Comparison of ENCODE assay signal across 29 cellular contexts in the genomic region with DNA sequence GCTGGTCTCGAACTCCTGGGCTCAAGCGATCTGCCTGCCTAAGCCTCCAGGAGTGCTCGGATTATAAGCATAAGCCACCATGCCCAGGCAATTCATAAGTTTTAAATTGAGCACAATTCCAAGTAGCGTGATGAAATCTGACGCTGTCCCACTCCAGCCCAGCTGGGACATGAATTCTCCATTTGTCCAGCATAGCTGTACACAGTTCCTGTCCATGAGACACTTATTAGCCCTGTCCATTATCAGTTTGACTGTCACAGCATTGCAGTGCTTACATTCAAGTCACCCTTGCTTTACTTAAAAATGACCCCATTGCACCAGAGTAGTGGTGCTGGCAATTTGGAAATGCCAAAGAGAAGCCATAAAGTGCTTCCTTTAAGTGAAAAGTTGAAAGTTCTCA.
"Had no signal": no experiment of that assay in that cellular context is flagged by ENCODE, and none has a peak within 500 bp of the region (broad histone marks: within the 10 kb centered on the region; RNA-seq: fewer than 3 reads in every experiment).

No MANE protein-coding gene starts in this region.

- H2AFZ ChIP-seq: hepatocyte, neural progenitor cell, parathyroid adenoma had no signal

- H3K4me3 ChIP-seq: hepatocyte, lower lobe of right lung, neural progenitor cell, psoas muscle, spleen, stomach, testis, thyroid gland, transverse colon, upper lobe of left lung, vagina had no signal

- H3K4me1 ChIP-seq: lower lobe of right lung, neural progenitor cell, parathyroid adenoma, psoas muscle, spleen, stomach, testis, thyroid gland, transverse colon, upper lobe of left lung, vagina had no signal

- H3K27ac Mint-ChIP-seq: natural killer cell; nephron progenitor cell; neural progenitor cell; stimulated activated naive B cell treated with anti-CD40 and anti-IgM and Interleukin-4, amounts not matched to agents 10 μg/mL and 1 μg/mL and 100 μg/mL, for 72 hours had no signal

- H3K27me3 Mint-ChIP-seq: naive B cell; stimulated activated naive B cell treated with anti-CD40 and anti-IgM and Interleukin-4, amounts not matched to agents 10 μg/mL and 1 μg/mL and 100 μg/mL, for 72 hours had no signal

- H3K79me2 ChIP-seq: hepatocyte, parathyroid adenoma had no signal

- H3K9ac ChIP-seq: neural progenitor cell, parathyroid adenoma had no signal

- H3K9me3 ChIP-seq: lower lobe of right lung, neutrophil, psoas muscle, spleen, stomach, testis, thyroid gland, transverse colon, upper lobe of left lung, vagina had no signal

- H3K9me3 Mint-ChIP-seq: naive B cell; natural killer cell; neural progenitor cell; stimulated activated naive B cell treated with anti-CD40 and anti-IgM and Interleukin-4, amounts not matched to agents 10 μg/mL and 1 μg/mL and 100 μg/mL, for 72 hours had no signal

- H3K27me3 ChIP-seq: hepatocyte, neural progenitor cell, neutrophil, spleen, stomach, testis, thyroid gland, transverse colon, upper lobe of left lung, vagina had no signal

- H3K36me3 Mint-ChIP-seq: naive B cell; natural killer cell; neural progenitor cell; stimulated activated naive B cell treated with anti-CD40 and anti-IgM and Interleukin-4, amounts not matched to agents 10 μg/mL and 1 μg/mL and 100 μg/mL, for 72 hours had no signal

- H3K36me3 ChIP-seq: lower lobe of right lung, neural progenitor cell, neutrophil, spleen, stomach, thyroid gland, transverse colon, upper lobe of left lung, vagina had no signal

- H3K4me1 Mint-ChIP-seq: natural killer cell, neural progenitor cell had no signal

- DNase-seq: head of caudate nucleus; islet precursor cell; lower lobe of right lung; mammary epithelial cell; mesenchymal stem cell; naive B cell; natural killer cell; nephron progenitor cell; occipital lobe; psoas muscle; small intestine; spleen; stimulated activated CD4-positive, alpha-beta T cell treated with anti-CD3 and anti-CD28 coated beads, Interleukin-1b, Interleukin-23, amount 100 ng/mL, for 48 hours; stimulated activated CD4-positive, alpha-beta T cell treated with anti-CD3 and anti-CD28 coated beads, Interleukin-2, amount 100 ng/mL, for 48 hours; stimulated activated CD4-positive, alpha-beta T cell treated with anti-CD3 and anti-CD28 coated beads, Interleukin-4, amount 100 ng/mL, for 4 hours; stimulated activated CD8-positive, alpha-beta memory T cell treated with anti-CD3 and anti-CD28 coated beads, Interleukin-4, amount 100 ng/mL, for 48 hours; stimulated activated naive B cell treated with anti-CD40 and anti-IgM and Interleukin-4, amounts not matched to agents 10 μg/mL and 1 μg/mL and 100 μg/mL, for 72 hours; stimulated activated naive CD8-positive, alpha-beta T cell treated with anti-CD3 and anti-CD28 coated beads, Interleukin-15, Interleukin-2, amounts not matched to agents 100 U/mL and 50 U/mL, for 24 hours; stomach; testis; thyroid gland; transverse colon; upper lobe of left lung had no signal

- ATAC-seq: lower lobe of right lung; natural killer cell; psoas muscle; sciatic nerve; stimulated activated naive B cell treated with anti-CD40 and anti-IgM and Interleukin-4, amounts not matched to agents 10 μg/mL and 1 μg/mL and 100 μg/mL, for 72 hours; stimulated activated naive CD8-positive, alpha-beta T cell treated with anti-CD3 and anti-CD28 coated beads, Interleukin-15, Interleukin-2, amounts not matched to agents 100 U/mL and 50 U/mL, for 24 hours had no signal

- H3K4me3 Mint-ChIP-seq: naive B cell; natural killer cell; nephron progenitor cell; neural progenitor cell; stimulated activated naive B cell treated with anti-CD40 and anti-IgM and Interleukin-4, amounts not matched to agents 10 μg/mL and 1 μg/mL and 100 μg/mL, for 72 hours had no signal

- H3K4me2 ChIP-seq: hepatocyte, neural progenitor cell had no signal

- H3K27ac ChIP-seq: hepatocyte, lower lobe of right lung, neural progenitor cell, neutrophil, parathyroid adenoma, psoas muscle, spleen, stomach, testis, thyroid gland, transverse colon, upper lobe of left lung, vagina had no signal
